1 cellular context compared by ENCODE assay signal in the genomic region with DNA sequence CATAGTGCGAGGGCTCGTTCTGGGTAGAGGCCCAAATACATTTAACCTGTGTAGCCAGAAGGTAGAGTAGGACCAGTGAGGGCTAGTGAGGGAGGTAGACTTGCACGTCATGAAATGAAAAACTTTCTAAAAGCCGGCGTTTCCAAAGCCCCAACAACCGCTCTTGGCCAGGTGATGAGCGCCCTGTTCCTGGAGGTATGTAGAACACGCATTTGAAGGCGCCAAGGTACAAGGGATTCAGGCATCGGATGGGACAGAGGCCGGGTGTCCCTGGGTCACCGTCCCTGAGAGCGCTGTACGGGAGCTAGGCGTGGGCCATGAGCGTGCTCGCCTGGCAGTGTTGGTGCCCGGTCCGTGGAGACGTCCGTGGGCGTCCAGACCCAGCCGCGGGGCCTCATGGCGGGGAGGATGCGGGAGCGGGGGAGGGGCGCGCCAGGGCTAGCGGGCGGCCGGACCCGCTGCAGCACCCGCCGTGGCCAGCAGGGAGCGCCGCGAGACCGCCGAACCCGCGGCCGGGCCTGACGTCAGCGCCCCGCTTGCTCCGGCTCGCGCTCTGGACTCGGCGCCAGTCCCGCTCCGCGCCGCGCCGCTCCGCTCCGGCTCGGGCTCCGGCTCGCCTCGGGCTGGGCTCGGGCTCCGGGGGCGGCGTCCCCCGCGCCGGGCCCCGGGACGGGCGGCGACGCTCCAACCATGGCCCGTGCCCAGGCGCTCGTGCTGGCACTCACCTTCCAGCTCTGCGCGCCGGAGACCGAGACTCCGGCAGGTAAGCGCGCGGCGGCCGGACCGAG.
TF ChIP-seq lines count a peak whose summit lies in the region.

A gene (plus strand): TSS at position 568 of the 788 bp plus-strand sequence. CDS start 123 bp downstream, at position 691.

TF ChIP-seq in HepG2, 621 proteins besides CTCF, POLR2A, EP300 and RAD21 (continued from another document and continues in another):
- TF ChIP-seq, protein P1, sequence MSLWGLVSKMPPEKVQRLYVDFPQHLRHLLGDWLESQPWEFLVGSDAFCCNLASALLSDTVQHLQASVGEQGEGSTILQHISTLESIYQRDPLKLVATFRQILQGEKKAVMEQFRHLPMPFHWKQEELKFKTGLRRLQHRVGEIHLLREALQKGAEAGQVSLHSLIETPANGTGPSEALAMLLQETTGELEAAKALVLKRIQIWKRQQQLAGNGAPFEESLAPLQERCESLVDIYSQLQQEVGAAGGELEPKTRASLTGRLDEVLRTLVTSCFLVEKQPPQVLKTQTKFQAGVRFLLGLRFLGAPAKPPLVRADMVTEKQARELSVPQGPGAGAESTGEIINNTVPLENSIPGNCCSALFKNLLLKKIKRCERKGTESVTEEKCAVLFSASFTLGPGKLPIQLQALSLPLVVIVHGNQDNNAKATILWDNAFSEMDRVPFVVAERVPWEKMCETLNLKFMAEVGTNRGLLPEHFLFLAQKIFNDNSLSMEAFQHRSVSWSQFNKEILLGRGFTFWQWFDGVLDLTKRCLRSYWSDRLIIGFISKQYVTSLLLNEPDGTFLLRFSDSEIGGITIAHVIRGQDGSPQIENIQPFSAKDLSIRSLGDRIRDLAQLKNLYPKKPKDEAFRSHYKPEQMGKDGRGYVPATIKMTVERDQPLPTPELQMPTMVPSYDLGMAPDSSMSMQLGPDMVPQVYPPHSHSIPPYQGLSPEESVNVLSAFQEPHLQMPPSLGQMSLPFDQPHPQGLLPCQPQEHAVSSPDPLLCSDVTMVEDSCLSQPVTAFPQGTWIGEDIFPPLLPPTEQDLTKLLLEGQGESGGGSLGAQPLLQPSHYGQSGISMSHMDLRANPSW (CRISPR knock-in tag; IDR thresholded peaks at IDR 0.05; ENCODE audit: borderline replicate concordance): no peak
- TF ChIP-seq ARNT2 (CRISPR knock-in tag; IDR thresholded peaks at IDR 0.05; ENCODE audit: low read depth) (peak; percentile 68; the same call in 1 of the 2 replicates), MAFK (conservative IDR thresholded peaks at IDR 0.05 in 1 of 2, IDR thresholded peaks at IDR 0.05 in 1 of 2; ENCODE audit: low read length in 2 of 2) (no peak), ZMAT3 (CRISPR knock-in tag; conservative IDR thresholded peaks at IDR 0.05) (no peak), ZNF773 (CRISPR knock-in tag; IDR thresholded peaks at IDR 0.05; ENCODE audit: borderline replicate concordance) (no peak), ZNF530 (CRISPR knock-in tag; IDR thresholded peaks at IDR 0.05; ENCODE audit: low read depth) (no peak), TOPORS (CRISPR knock-in tag; IDR thresholded peaks at IDR 0.05) (no peak), TOE1 (CRISPR knock-in tag; IDR thresholded peaks at IDR 0.05) (no peak), FOXJ3 (CRISPR knock-in tag; IDR thresholded peaks at IDR 0.05; ENCODE audit: borderline replicate concordance) (no peak), ATF1 (CRISPR knock-in tag; IDR thresholded peaks at IDR 0.05) (no peak), YEATS4 (CRISPR knock-in tag; IDR thresholded peaks at IDR 0.05; ENCODE audit: borderline replicate concordance) (no peak), ADNP (CRISPR knock-in tag; IDR thresholded peaks at IDR 0.05) (no peak), RXRA (CRISPR knock-in tag; IDR thresholded peaks at IDR 0.05) (no peak), HNRNPL (IDR thresholded peaks at IDR 0.05; ENCODE audit: low read depth, low read length) (no peak), SMARCC2 (IDR thresholded peaks at IDR 0.05) (no peak), TBX2 (CRISPR knock-in tag; IDR thresholded peaks at IDR 0.05; ENCODE audit: borderline replicate concordance) (no peak), ZNF251 (CRISPR knock-in tag; IDR thresholded peaks at IDR 0.05) (no peak), ZNF570 (CRISPR knock-in tag; IDR thresholded peaks at IDR 0.05; ENCODE audit: borderline replicate concordance) (no peak), SRF (IDR thresholded peaks at IDR 0.05; ENCODE audit: low read depth, low read length) (no peak), NFE2L1 (CRISPR knock-in tag; IDR thresholded peaks at IDR 0.05; ENCODE audit: borderline replicate concordance) (no peak), KLF11 (CRISPR knock-in tag; IDR thresholded peaks at IDR 0.05) (no peak), MZF1 (CRISPR knock-in tag; IDR thresholded peaks at IDR 0.05; ENCODE audit: borderline replicate concordance) (no peak), ZNF790 (CRISPR knock-in tag; IDR thresholded peaks at IDR 0.05; ENCODE audit: borderline replicate concordance) (no peak), SNRNP70 (IDR thresholded peaks at IDR 0.05; ENCODE audit: low read depth, low read length) (no peak), SP1 (IDR thresholded peaks at IDR 0.05) (no peak), SP1 (CRISPR knock-in tag; IDR thresholded peaks at IDR 0.05) (no peak), ZBTB7A (CRISPR knock-in tag; IDR thresholded peaks at IDR 0.05) (no peak), ZKSCAN5 (CRISPR knock-in tag; IDR thresholded peaks at IDR 0.05) (no peak), HIVEP1 (CRISPR knock-in tag; IDR thresholded peaks at IDR 0.05) (no peak), ZZZ3 (CRISPR knock-in tag; IDR thresholded peaks at IDR 0.05; ENCODE audit: borderline replicate concordance) (no peak)
- TF ChIP-seq, protein P2, sequence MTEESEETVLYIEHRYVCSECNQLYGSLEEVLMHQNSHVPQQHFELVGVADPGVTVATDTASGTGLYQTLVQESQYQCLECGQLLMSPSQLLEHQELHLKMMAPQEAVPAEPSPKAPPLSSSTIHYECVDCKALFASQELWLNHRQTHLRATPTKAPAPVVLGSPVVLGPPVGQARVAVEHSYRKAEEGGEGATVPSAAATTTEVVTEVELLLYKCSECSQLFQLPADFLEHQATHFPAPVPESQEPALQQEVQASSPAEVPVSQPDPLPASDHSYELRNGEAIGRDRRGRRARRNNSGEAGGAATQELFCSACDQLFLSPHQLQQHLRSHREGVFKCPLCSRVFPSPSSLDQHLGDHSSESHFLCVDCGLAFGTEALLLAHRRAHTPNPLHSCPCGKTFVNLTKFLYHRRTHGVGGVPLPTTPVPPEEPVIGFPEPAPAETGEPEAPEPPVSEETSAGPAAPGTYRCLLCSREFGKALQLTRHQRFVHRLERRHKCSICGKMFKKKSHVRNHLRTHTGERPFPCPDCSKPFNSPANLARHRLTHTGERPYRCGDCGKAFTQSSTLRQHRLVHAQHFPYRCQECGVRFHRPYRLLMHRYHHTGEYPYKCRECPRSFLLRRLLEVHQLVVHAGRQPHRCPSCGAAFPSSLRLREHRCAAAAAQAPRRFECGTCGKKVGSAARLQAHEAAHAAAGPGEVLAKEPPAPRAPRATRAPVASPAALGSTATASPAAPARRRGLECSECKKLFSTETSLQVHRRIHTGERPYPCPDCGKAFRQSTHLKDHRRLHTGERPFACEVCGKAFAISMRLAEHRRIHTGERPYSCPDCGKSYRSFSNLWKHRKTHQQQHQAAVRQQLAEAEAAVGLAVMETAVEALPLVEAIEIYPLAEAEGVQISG (CRISPR knock-in tag; IDR thresholded peaks at IDR 0.05): peak; percentile 57; the same call in 1 of the 2 replicates
- TF ChIP-seq, protein P3, sequence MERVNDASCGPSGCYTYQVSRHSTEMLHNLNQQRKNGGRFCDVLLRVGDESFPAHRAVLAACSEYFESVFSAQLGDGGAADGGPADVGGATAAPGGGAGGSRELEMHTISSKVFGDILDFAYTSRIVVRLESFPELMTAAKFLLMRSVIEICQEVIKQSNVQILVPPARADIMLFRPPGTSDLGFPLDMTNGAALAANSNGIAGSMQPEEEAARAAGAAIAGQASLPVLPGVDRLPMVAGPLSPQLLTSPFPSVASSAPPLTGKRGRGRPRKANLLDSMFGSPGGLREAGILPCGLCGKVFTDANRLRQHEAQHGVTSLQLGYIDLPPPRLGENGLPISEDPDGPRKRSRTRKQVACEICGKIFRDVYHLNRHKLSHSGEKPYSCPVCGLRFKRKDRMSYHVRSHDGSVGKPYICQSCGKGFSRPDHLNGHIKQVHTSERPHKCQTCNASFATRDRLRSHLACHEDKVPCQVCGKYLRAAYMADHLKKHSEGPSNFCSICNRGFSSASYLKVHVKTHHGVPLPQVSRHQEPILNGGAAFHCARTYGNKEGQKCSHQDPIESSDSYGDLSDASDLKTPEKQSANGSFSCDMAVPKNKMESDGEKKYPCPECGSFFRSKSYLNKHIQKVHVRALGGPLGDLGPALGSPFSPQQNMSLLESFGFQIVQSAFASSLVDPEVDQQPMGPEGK (CRISPR knock-in tag; IDR thresholded peaks at IDR 0.05): peak; percentile 21; the same call in 1 of the 2 replicates
- TF ChIP-seq, protein P4, sequence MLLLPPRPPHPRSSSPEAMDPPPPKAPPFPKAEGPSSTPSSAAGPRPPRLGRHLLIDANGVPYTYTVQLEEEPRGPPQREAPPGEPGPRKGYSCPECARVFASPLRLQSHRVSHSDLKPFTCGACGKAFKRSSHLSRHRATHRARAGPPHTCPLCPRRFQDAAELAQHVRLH (CRISPR knock-in tag; IDR thresholded peaks at IDR 0.05; ENCODE audit: borderline replicate concordance, low read depth): no peak
- TF ChIP-seq, protein P5, sequence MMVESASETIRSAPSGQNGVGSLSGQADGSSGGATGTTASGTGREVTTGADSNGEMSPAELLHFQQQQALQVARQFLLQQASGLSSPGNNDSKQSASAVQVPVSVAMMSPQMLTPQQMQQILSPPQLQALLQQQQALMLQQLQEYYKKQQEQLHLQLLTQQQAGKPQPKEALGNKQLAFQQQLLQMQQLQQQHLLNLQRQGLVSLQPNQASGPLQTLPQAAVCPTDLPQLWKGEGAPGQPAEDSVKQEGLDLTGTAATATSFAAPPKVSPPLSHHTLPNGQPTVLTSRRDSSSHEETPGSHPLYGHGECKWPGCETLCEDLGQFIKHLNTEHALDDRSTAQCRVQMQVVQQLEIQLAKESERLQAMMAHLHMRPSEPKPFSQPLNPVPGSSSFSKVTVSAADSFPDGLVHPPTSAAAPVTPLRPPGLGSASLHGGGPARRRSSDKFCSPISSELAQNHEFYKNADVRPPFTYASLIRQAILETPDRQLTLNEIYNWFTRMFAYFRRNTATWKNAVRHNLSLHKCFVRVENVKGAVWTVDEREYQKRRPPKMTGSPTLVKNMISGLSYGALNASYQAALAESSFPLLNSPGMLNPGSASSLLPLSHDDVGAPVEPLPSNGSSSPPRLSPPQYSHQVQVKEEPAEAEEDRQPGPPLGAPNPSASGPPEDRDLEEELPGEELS (CRISPR knock-in tag; IDR thresholded peaks at IDR 0.05): no peak
- TF ChIP-seq, protein P6, sequence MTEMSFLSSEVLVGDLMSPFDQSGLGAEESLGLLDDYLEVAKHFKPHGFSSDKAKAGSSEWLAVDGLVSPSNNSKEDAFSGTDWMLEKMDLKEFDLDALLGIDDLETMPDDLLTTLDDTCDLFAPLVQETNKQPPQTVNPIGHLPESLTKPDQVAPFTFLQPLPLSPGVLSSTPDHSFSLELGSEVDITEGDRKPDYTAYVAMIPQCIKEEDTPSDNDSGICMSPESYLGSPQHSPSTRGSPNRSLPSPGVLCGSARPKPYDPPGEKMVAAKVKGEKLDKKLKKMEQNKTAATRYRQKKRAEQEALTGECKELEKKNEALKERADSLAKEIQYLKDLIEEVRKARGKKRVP (CRISPR knock-in tag; IDR thresholded peaks at IDR 0.05): no peak
- TF ChIP-seq, protein P7, sequence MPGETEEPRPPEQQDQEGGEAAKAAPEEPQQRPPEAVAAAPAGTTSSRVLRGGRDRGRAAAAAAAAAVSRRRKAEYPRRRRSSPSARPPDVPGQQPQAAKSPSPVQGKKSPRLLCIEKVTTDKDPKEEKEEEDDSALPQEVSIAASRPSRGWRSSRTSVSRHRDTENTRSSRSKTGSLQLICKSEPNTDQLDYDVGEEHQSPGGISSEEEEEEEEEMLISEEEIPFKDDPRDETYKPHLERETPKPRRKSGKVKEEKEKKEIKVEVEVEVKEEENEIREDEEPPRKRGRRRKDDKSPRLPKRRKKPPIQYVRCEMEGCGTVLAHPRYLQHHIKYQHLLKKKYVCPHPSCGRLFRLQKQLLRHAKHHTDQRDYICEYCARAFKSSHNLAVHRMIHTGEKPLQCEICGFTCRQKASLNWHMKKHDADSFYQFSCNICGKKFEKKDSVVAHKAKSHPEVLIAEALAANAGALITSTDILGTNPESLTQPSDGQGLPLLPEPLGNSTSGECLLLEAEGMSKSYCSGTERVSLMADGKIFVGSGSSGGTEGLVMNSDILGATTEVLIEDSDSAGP (CRISPR knock-in tag; IDR thresholded peaks at IDR 0.05; ENCODE audit: borderline replicate concordance): no peak; the same call in 1 of the 2 replicates
- TF ChIP-seq, protein P8, sequence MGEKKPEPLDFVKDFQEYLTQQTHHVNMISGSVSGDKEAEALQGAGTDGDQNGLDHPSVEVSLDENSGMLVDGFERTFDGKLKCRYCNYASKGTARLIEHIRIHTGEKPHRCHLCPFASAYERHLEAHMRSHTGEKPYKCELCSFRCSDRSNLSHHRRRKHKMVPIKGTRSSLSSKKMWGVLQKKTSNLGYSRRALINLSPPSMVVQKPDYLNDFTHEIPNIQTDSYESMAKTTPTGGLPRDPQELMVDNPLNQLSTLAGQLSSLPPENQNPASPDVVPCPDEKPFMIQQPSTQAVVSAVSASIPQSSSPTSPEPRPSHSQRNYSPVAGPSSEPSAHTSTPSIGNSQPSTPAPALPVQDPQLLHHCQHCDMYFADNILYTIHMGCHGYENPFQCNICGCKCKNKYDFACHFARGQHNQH (CRISPR knock-in tag; IDR thresholded peaks at IDR 0.05): no peak
- TF ChIP-seq, protein P9, sequence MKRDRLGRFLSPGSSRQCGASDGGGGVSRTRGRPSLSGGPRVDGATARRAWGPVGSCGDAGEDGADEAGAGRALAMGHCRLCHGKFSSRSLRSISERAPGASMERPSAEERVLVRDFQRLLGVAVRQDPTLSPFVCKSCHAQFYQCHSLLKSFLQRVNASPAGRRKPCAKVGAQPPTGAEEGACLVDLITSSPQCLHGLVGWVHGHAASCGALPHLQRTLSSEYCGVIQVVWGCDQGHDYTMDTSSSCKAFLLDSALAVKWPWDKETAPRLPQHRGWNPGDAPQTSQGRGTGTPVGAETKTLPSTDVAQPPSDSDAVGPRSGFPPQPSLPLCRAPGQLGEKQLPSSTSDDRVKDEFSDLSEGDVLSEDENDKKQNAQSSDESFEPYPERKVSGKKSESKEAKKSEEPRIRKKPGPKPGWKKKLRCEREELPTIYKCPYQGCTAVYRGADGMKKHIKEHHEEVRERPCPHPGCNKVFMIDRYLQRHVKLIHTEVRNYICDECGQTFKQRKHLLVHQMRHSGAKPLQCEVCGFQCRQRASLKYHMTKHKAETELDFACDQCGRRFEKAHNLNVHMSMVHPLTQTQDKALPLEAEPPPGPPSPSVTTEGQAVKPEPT (CRISPR knock-in tag; IDR thresholded peaks at IDR 0.05; ENCODE audit: low read depth): no peak
- TF ChIP-seq, protein P10, sequence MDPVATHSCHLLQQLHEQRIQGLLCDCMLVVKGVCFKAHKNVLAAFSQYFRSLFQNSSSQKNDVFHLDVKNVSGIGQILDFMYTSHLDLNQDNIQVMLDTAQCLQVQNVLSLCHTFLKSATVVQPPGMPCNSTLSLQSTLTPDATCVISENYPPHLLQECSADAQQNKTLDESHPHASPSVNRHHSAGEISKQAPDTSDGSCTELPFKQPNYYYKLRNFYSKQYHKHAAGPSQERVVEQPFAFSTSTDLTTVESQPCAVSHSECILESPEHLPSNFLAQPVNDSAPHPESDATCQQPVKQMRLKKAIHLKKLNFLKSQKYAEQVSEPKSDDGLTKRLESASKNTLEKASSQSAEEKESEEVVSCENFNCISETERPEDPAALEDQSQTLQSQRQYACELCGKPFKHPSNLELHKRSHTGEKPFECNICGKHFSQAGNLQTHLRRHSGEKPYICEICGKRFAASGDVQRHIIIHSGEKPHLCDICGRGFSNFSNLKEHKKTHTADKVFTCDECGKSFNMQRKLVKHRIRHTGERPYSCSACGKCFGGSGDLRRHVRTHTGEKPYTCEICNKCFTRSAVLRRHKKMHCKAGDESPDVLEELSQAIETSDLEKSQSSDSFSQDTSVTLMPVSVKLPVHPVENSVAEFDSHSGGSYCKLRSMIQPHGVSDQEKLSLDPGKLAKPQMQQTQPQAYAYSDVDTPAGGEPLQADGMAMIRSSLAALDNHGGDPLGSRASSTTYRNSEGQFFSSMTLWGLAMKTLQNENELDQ (CRISPR knock-in tag; IDR thresholded peaks at IDR 0.05; ENCODE audit: borderline replicate concordance): no peak
